ENCODE assay signal across 1 cellular context in genomic region chr3:32705232-32705631, GRCh38.
TF ChIP-seq lines count a peak whose summit lies in the region.

No MANE protein-coding gene starts in this region.

TF ChIP-seq in SK-N-SH, 30 proteins besides CTCF, POLR2A, EP300 and RAD21 (continued from another document):
- TF ChIP-seq IRF3 (IDR thresholded peaks at IDR 0.05; ENCODE audit: low read depth, low read length) (no peak), JUND (IDR thresholded peaks at IDR 0.05) (no peak), GABPA (IDR thresholded peaks at IDR 0.05; ENCODE audit: low read depth) (no peak), SMC3 (IDR thresholded peaks at IDR 0.05; ENCODE audit: low read depth, low read length) (no peak), MEF2A (IDR thresholded peaks at IDR 0.05; ENCODE audit: borderline replicate concordance, low read depth) (no peak), FOXM1 (IDR thresholded peaks at IDR 0.05; ENCODE audit: low read depth) (no peak)
